1 cellular context compared by ENCODE assay signal in the genomic region with DNA sequence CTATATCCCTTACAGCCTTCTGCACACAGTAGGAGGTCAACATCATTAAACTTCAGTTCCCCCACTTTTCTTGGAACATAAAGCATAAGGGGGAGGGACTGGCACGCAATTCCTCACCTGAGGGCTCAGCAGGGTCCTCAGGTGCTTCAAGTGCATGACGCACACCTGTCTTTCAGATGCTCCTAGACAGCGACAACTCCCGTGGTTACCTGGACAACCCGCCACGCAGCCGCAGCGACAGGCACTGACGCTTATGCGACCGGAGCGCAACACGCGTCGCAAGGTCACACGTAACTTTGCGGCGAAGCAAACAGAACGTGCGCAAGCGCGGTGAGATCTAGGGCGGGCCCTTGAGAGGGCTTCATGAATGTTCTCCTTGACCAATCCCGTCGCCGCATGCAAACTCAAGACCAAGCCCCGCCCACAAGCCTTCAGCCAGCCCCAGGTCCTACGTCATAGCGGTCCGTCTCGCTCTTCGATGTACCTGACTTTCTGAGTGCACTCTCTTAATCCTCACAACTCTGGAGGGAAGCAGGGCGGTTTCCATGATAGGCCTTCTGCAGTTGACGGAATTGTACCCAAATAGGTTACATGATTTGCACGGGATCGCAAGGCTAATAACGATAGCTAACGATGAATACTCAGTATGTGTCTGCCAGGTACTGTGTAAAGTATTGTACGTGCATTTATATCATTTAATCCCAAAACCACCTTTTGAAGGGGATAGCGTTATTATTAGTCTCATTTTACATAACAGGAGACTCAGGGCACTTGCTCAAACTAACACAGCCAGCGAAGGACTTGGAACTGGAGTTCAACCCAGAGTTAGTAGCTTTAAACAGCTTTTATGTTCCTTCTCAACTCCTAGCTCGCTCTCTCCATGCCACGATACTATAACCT.
TF ChIP-seq lines count a peak whose summit lies in the region.

Gene IFT172 (minus strand): TSS at position 246 of the 900 bp plus-strand sequence. CDS start 90 bp downstream, at position 156.

TF ChIP-seq in HepG2, 621 proteins besides CTCF, POLR2A, EP300 and RAD21 (continued from another document and continues in another):
- TF ChIP-seq THRA (CRISPR knock-in tag; IDR thresholded peaks at IDR 0.05; ENCODE audit: borderline replicate concordance) (peak; percentile 20; the same call in 1 of the 2 replicates), TGIF2 (CRISPR knock-in tag; IDR thresholded peaks at IDR 0.05) (peak; percentile 99), ZKSCAN1 (IDR thresholded peaks at IDR 0.05; ENCODE audit: low read length) (peak; percentile 96), RNF2 (conservative IDR thresholded peaks at IDR 0.05; ENCODE audit: low read depth) (0 out of 2 replicates have a peak, but pooled peaks have one; percentile 18), NFYB (CRISPR knock-in tag; IDR thresholded peaks at IDR 0.05) (peak; percentile 65), ZNF12 (CRISPR knock-in tag; IDR thresholded peaks at IDR 0.05) (no peak), FOXM1 (CRISPR knock-in tag; IDR thresholded peaks at IDR 0.05) (no peak), ZNF615 (CRISPR knock-in tag; IDR thresholded peaks at IDR 0.05; ENCODE audit: borderline replicate concordance) (no peak), ZSCAN12 (CRISPR knock-in tag; IDR thresholded peaks at IDR 0.05) (no peak), ZNF230 (CRISPR knock-in tag; IDR thresholded peaks at IDR 0.05) (no peak), ZNF510 (CRISPR knock-in tag; IDR thresholded peaks at IDR 0.05; ENCODE audit: low read depth) (no peak), ZFAT (CRISPR knock-in tag; conservative IDR thresholded peaks at IDR 0.05) (no peak), TEAD3 (CRISPR knock-in tag; optimal IDR thresholded peaks at IDR 0.05; ENCODE audit: borderline replicate concordance) (peak; percentile 69), ETV6 (CRISPR knock-in tag; conservative IDR thresholded peaks at IDR 0.05) (no peak), NR2F2 (IDR thresholded peaks at IDR 0.05; ENCODE audit: borderline replicate concordance, low read depth) (no peak; the same call in 1 of the 2 replicates), ARID3A (IDR thresholded peaks at IDR 0.05; ENCODE audit: low read depth, low read length) (no peak), NFIC (IDR thresholded peaks at IDR 0.05; ENCODE audit: low read length) (no peak), PHF21A (CRISPR knock-in tag; IDR thresholded peaks at IDR 0.05) (no peak), ZSCAN31 (CRISPR knock-in tag; IDR thresholded peaks at IDR 0.05; ENCODE audit: low read depth) (no peak), SMC3 (IDR thresholded peaks at IDR 0.05; ENCODE audit: low read length) (no peak; the same call in 1 of the 2 replicates), ZNF614 (CRISPR knock-in tag; IDR thresholded peaks at IDR 0.05; ENCODE audit: borderline replicate concordance) (peak; percentile 93; the same call in 1 of the 2 replicates), ISX (CRISPR knock-in tag; conservative IDR thresholded peaks at IDR 0.05) (no peak), POLR2G (IDR thresholded peaks at IDR 0.05; ENCODE audit: low read depth, low read length) (peak; percentile 90), DPF2 (CRISPR knock-in tag; IDR thresholded peaks at IDR 0.05; ENCODE audit: borderline replicate concordance, low read depth) (no peak), ZNF121 (CRISPR knock-in tag; IDR thresholded peaks at IDR 0.05) (no peak), ZFP36L1 (CRISPR knock-in tag; IDR thresholded peaks at IDR 0.05) (no peak), JARID2 (CRISPR knock-in tag; IDR thresholded peaks at IDR 0.05; ENCODE audit: insufficient replicate concordance) (no peak), KAT8 (CRISPR knock-in tag; IDR thresholded peaks at IDR 0.05) (peak; percentile 95), ZBTB4 (CRISPR knock-in tag; IDR thresholded peaks at IDR 0.05; ENCODE audit: borderline replicate concordance) (peak; percentile 84; the same call in 1 of the 2 replicates), NFE2 (CRISPR knock-in tag; IDR thresholded peaks at IDR 0.05) (no peak), SMAD3 (CRISPR knock-in tag; IDR thresholded peaks at IDR 0.05) (peak; percentile 85; the same call in 1 of the 2 replicates), AGO1 (IDR thresholded peaks at IDR 0.05; ENCODE audit: low read depth, low read length, poor library complexity, severe bottlenecking) (peak; percentile 81), RBAK (CRISPR knock-in tag; IDR thresholded peaks at IDR 0.05) (peak; percentile 56; the same call in 1 of the 2 replicates), ZNF451 (CRISPR knock-in tag; IDR thresholded peaks at IDR 0.05) (peak; percentile 81; the same call in 1 of the 2 replicates), ZNF710 (CRISPR knock-in tag; IDR thresholded peaks at IDR 0.05; ENCODE audit: borderline replicate concordance) (no peak; the same call in 1 of the 2 replicates), CAMTA2 (CRISPR knock-in tag; IDR thresholded peaks at IDR 0.05; ENCODE audit: borderline replicate concordance) (no peak), ZNF441 (CRISPR knock-in tag; IDR thresholded peaks at IDR 0.05; ENCODE audit: borderline replicate concordance) (peak; percentile 89), SOX6 (IDR thresholded peaks at IDR 0.05) (no peak), SOX6 (CRISPR knock-in tag; IDR thresholded peaks at IDR 0.05) (no peak; the same call in none of the 2 replicates), SP1 (IDR thresholded peaks at IDR 0.05) (no peak), SP1 (CRISPR knock-in tag; IDR thresholded peaks at IDR 0.05) (peak; percentile 69)
- TF ChIP-seq, protein P1, sequence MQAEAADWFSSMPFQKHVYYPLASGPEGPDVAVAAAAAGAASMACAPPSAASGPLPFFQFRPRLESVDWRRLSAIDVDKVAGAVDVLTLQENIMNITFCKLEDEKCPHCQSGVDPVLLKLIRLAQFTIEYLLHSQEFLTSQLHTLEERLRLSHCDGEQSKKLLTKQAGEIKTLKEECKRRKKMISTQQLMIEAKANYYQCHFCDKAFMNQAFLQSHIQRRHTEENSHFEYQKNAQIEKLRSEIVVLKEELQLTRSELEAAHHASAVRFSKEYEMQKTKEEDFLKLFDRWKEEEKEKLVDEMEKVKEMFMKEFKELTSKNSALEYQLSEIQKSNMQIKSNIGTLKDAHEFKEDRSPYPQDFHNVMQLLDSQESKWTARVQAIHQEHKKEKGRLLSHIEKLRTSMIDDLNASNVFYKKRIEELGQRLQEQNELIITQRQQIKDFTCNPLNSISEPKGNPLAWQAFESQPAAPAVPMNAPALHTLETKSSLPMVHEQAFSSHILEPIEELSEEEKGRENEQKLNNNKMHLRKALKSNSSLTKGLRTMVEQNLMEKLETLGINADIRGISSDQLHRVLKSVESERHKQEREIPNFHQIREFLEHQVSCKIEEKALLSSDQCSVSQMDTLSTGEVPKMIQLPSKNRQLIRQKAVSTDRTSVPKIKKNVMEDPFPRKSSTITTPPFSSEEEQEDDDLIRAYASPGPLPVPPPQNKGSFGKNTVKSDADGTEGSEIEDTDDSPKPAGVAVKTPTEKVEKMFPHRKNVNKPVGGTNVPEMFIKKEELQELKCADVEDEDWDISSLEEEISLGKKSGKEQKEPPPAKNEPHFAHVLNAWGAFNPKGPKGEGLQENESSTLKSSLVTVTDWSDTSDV (CRISPR knock-in tag; IDR thresholded peaks at IDR 0.05): no peak
- TF ChIP-seq, protein P2, sequence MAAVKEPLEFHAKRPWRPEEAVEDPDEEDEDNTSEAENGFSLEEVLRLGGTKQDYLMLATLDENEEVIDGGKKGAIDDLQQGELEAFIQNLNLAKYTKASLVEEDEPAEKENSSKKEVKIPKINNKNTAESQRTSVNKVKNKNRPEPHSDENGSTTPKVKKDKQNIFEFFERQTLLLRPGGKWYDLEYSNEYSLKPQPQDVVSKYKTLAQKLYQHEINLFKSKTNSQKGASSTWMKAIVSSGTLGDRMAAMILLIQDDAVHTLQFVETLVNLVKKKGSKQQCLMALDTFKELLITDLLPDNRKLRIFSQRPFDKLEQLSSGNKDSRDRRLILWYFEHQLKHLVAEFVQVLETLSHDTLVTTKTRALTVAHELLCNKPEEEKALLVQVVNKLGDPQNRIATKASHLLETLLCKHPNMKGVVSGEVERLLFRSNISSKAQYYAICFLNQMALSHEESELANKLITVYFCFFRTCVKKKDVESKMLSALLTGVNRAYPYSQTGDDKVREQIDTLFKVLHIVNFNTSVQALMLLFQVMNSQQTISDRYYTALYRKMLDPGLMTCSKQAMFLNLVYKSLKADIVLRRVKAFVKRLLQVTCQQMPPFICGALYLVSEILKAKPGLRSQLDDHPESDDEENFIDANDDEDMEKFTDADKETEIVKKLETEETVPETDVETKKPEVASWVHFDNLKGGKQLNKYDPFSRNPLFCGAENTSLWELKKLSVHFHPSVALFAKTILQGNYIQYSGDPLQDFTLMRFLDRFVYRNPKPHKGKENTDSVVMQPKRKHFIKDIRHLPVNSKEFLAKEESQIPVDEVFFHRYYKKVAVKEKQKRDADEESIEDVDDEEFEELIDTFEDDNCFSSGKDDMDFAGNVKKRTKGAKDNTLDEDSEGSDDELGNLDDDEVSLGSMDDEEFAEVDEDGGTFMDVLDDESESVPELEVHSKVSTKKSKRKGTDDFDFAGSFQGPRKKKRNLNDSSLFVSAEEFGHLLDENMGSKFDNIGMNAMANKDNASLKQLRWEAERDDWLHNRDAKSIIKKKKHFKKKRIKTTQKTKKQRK (IDR thresholded peaks at IDR 0.05; ENCODE audit: low read length): no peak
- TF ChIP-seq, protein P3, sequence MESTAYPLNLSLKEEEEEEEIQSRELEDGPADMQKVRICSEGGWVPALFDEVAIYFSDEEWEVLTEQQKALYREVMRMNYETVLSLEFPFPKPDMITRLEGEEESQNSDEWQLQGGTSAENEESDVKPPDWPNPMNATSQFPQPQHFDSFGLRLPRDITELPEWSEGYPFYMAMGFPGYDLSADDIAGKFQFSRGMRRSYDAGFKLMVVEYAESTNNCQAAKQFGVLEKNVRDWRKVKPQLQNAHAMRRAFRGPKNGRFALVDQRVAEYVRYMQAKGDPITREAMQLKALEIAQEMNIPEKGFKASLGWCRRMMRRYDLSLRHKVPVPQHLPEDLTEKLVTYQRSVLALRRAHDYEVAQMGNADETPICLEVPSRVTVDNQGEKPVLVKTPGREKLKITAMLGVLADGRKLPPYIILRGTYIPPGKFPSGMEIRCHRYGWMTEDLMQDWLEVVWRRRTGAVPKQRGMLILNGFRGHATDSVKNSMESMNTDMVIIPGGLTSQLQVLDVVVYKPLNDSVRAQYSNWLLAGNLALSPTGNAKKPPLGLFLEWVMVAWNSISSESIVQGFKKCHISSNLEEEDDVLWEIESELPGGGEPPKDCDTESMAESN (CRISPR knock-in tag; conservative IDR thresholded peaks at IDR 0.05): peak; percentile 55; the same call in 1 of the 2 replicates
